33 cellular contexts compared by ENCODE assay signal in genomic region chr3:163946785-163947184, GRCh38.
A peak's percentile ranks its signal among the peaks of the same experiment; 100 is the strongest.
DNase-seq lines count a peak whose midpoint lies in the region; ATAC-seq, FAIRE-seq and TF ChIP-seq lines count a peak whose summit lies in the region.
"Had no signal": no experiment of that assay in that cellular context is flagged by ENCODE, and none has a peak within 500 bp of the region (broad histone marks: within the 10 kb centered on the region; RNA-seq: fewer than 3 reads in every experiment).

No MANE protein-coding gene starts in this region.

- peaks cover 40% of the 10 kb centered on the region for H3K9me3 Mint-ChIP-seq in WTC11

- POLR2A ChIA-PET in A549 (lab: Yijun Ruan, JAX): no interaction called here
- POLR2A ChIA-PET in HEK293 (lab: Yijun Ruan, JAX): no interaction called here
- POLR2A ChIA-PET in WTC11 (lab: Charles Lee): no interaction called here

- CTCF ChIA-PET in A549 (lab: Yijun Ruan, JAX): no interaction called here
- CTCF ChIA-PET in HEK293 (lab: Yijun Ruan, JAX): interaction anchor here (0.6 kb wide), 1 partner anchor 33 kb away, joined by 7 read pairs; no protein-coding TSS in a partner anchor
- CTCF ChIA-PET in WTC11 (lab: Charles Lee): no interaction called here

- ATAC-seq in A549: no peak
- no peak for ATAC-seq in WTC11
- ATAC-seq: CD8-positive, alpha-beta T cell had no signal

- H3K4me3 ChIP-seq in A549: no peak overlapping the region
- no peak overlapping the region for H3K4me3 ChIP-seq in HEK293 (ENCODE audit: low read depth, low read length)
- H3K4me3 ChIP-seq: BLaER1; BLaER1 treated with 17β-estradiol and CSF1 and Interleukin-3, amounts not matched to agents 10 nM and 100 nM had no signal

- FAIRE-seq in A549 (lab: Jason Lieb, UNC): no peak
- FAIRE-seq: D721Med had no signal

- no peak for DNase-seq in A549 (ENCODE audit: low read depth in 1 of 2, low spot score in 1 of 2)
- DNase-seq in WTC11 (ENCODE audit: low spot score): no peak
- no peak for DNase-seq in G401 (ENCODE audit: low spot score)
- DNase-seq in amniotic stem cell (lab: John Stamatoyannopoulos, UW): no peak
- DNase-seq in NCI-H524 (lab: John Stamatoyannopoulos, UW): no peak
- DNase-seq: 8988T; ACHN; AML-193; BE2C; C1 segment of cervical spinal cord; Caco-2; Calu3; CD4-positive, alpha-beta memory T cell; CD4-positive, alpha-beta T cell; CD4-positive, CD25-positive, alpha-beta regulatory T cell; CD8-positive, alpha-beta memory T cell; CD8-positive, alpha-beta T cell; COR-L47; DMS 273 treated with DMSO at 0.1 percent for 48 hours; DMS153; DMS53; DMS79; DMS79 treated with DMSO at 0.1 percent for 48 hours; DND-41; EL had no signal

- H3K9me3 ChIP-seq in A549 (no peaks in the 10 kb centered on the region), HEK293 (ENCODE audit: control insufficient read depth, insufficient read depth, low read depth, low read length) (no peaks in the 10 kb centered on the region)
- H3K9me3 ChIP-seq: BE2C, BLaER1, Caco-2 had no signal

- TF ChIP-seq RAD21 in A549 (conservative IDR thresholded peaks at IDR 0.05 in 1 of 2, IDR thresholded peaks at IDR 0.05 in 1 of 2): no peak

- in situ Hi-C loops in G401 (cut with HindIII; ENCODE audit: low sequenced_read_pairs): no loop called here

- no peak overlapping the region for H3K4me3 Mint-ChIP-seq in WTC11
- H3K4me3 Mint-ChIP-seq: B cell; CD14-positive monocyte; CD4-positive, alpha-beta memory T cell; CD4-positive, alpha-beta T cell; CD4-positive, CD25-positive, alpha-beta regulatory T cell; CD8-positive, alpha-beta memory T cell; CD8-positive, alpha-beta T cell had no signal

- no peak for TF ChIP-seq EP300 in A549 (IDR thresholded peaks at IDR 0.05)

- H3K4me2 ChIP-seq in A549: no peak overlapping the region
- H3K4me2 ChIP-seq: BLaER1; BLaER1 treated with 17β-estradiol and CSF1 and Interleukin-3, amounts not matched to agents 10 nM and 100 nM had no signal

- no peak for TF ChIP-seq POLR2A in A549 (IDR thresholded peaks at IDR 0.05; ENCODE audit: low read length)

- H3K27ac ChIP-seq in A549: no peak overlapping the region
- H3K27ac ChIP-seq in HEK293 (ENCODE audit: extremely low read depth, low read depth, low read length): no peak overlapping the region
- H3K27ac ChIP-seq: 22Rv1; BLaER1; BLaER1 treated with 17β-estradiol and CSF1 and Interleukin-3, amounts not matched to agents 10 nM and 100 nM; C4-2B had no signal

- 93% methylated on average over 4 of the region's 4 CpGs for WGBS in A549 (ENCODE audit: missing lambda C conversion rate)

- H3K4me1 Mint-ChIP-seq in WTC11: peaks cover 8% of the 10 kb centered on the region
- H3K4me1 Mint-ChIP-seq: B cell; CD14-positive monocyte; CD4-positive, alpha-beta memory T cell; CD4-positive, CD25-positive, alpha-beta regulatory T cell; CD8-positive, alpha-beta memory T cell had no signal

- H3K27ac Mint-ChIP-seq in WTC11: no peak overlapping the region
- H3K27ac Mint-ChIP-seq: B cell; CD14-positive monocyte; CD4-positive, alpha-beta memory T cell; CD4-positive, alpha-beta T cell; CD4-positive, CD25-positive, alpha-beta regulatory T cell; CD8-positive, alpha-beta memory T cell; CD8-positive, alpha-beta T cell had no signal

- H3K36me3 ChIP-seq in HEK293 (ENCODE audit: control insufficient read depth in 2 of 2, insufficient read depth in 1 of 2, low read length in 2 of 2): no peaks in the 10 kb centered on the region
- H3K36me3 ChIP-seq: BE2C; BLaER1; BLaER1 treated with 17β-estradiol and CSF1 and Interleukin-3, amounts not matched to agents 10 nM and 100 nM had no signal

- TF ChIP-seq CTCF in A549 (IDR thresholded peaks at IDR 0.05) (no peak), HEK293 (tag by site-specific recombination; IDR thresholded peaks at IDR 0.05) (no peak), WTC11 (IDR thresholded peaks at IDR 0.05) (no peak)

- no peaks in the 10 kb centered on the region for H3K27me3 Mint-ChIP-seq in WTC11 (ENCODE audit: low read depth)
- H3K27me3 Mint-ChIP-seq: B cell; CD4-positive, alpha-beta memory T cell; CD4-positive, alpha-beta T cell; CD4-positive, CD25-positive, alpha-beta regulatory T cell; CD8-positive, alpha-beta memory T cell had no signal

- peaks cover 31% of the 10 kb centered on the region for H3K36me3 Mint-ChIP-seq in WTC11
- H3K36me3 Mint-ChIP-seq: CD14-positive monocyte; CD4-positive, alpha-beta memory T cell; CD4-positive, CD25-positive, alpha-beta regulatory T cell; CD8-positive, alpha-beta memory T cell; CD8-positive, alpha-beta T cell had no signal

- H3K4me1 ChIP-seq in A549: no peaks in the 10 kb centered on the region
- H3K4me1 ChIP-seq in HEK293 (ENCODE audit: control insufficient read depth, insufficient read depth, low read length): no peaks in the 10 kb centered on the region
- H3K4me1 ChIP-seq: BE2C; BLaER1; BLaER1 treated with 17β-estradiol and CSF1 and Interleukin-3, amounts not matched to agents 10 nM and 100 nM; Caco-2 had no signal

TF ChIP-seq in A549, 52 proteins besides CTCF, POLR2A, EP300 and RAD21:
- no peak for TF ChIP-seq ZNF302 (CRISPR knock-in tag; IDR thresholded peaks at IDR 0.05)
- TF ChIP-seq HEYL (CRISPR knock-in tag; IDR thresholded peaks at IDR 0.05): no peak
- peak; percentile 53 for TF ChIP-seq ZC3H11A (IDR thresholded peaks at IDR 0.05)
TF ChIP-seq in A549: peak in this region for 1.

TF ChIP-seq in HEK293, 187 proteins besides CTCF, POLR2A, EP300 and RAD21:
- TF ChIP-seq ZBTB11 (tag by site-specific recombination; conservative IDR thresholded peaks at IDR 0.05; ENCODE audit: low read depth): peak; percentile 32; the same call in 1 of the 2 replicates
- TF ChIP-seq ZEB2 (tag by site-specific recombination; IDR thresholded peaks at IDR 0.05): no peak
- TF ChIP-seq ZNF792 (tag by site-specific recombination; IDR thresholded peaks at IDR 0.05): no peak
- peak; percentile 26 for TF ChIP-seq ZNF555 (tag by site-specific recombination; conservative IDR thresholded peaks at IDR 0.05)
- TF ChIP-seq ZNF426 (tag by site-specific recombination; IDR thresholded peaks at IDR 0.05): peak; percentile 48
- no peak for TF ChIP-seq ZNF10 (tag by site-specific recombination; IDR thresholded peaks at IDR 0.05)
- no peak for TF ChIP-seq ZNF184 (tag by site-specific recombination; IDR thresholded peaks at IDR 0.05)

TF ChIP-seq in WTC11, 78 proteins besides CTCF, POLR2A, EP300 and RAD21:
- TF ChIP-seq HMGA2 (CRISPR knock-in tag; IDR thresholded peaks at IDR 0.05) (peak; percentile 75), GTF2I (CRISPR knock-in tag; conservative IDR thresholded peaks at IDR 0.05) (no peak)
